In genomic region chr6:41489284-41489851, GRCh38 we compare ENCODE assay signal across 1 cellular context.
TF ChIP-seq lines count a peak whose summit lies in the region.

No MANE protein-coding gene starts in this region.

TF ChIP-seq in HEK293, 187 proteins besides CTCF, POLR2A, EP300 and RAD21 (continued from another document and continues in another):
- TF ChIP-seq ZBTB10 (tag by site-specific recombination; IDR thresholded peaks at IDR 0.05) (no peak), ZNF433 (tag by site-specific recombination; IDR thresholded peaks at IDR 0.05; ENCODE audit: low read depth) (no peak), ZNF140 (tag by site-specific recombination; IDR thresholded peaks at IDR 0.05) (no peak), ZSCAN4 (tag by site-specific recombination; IDR thresholded peaks at IDR 0.05) (peak; percentile 86), ELK4 (IDR thresholded peaks at IDR 0.05; ENCODE audit: borderline replicate concordance, low read depth, low read length) (no peak), ZNF146 (tag by site-specific recombination; IDR thresholded peaks at IDR 0.05) (no peak), SCRT1 (tag by site-specific recombination; IDR thresholded peaks at IDR 0.05; ENCODE audit: borderline replicate concordance) (no peak), ZNF23 (tag by site-specific recombination; IDR thresholded peaks at IDR 0.05; ENCODE audit: borderline replicate concordance) (0 out of 2 replicates have a peak, but pooled peaks have one; percentile 18), ZNF169 (tag by site-specific recombination; IDR thresholded peaks at IDR 0.05) (no peak), ZSCAN23 (tag by site-specific recombination; IDR thresholded peaks at IDR 0.05) (no peak), ZNF473 (tag by site-specific recombination; IDR thresholded peaks at IDR 0.05) (0 out of 2 replicates have a peak, but pooled peaks have one; percentile 45), ZNF202 (tag by site-specific recombination; IDR thresholded peaks at IDR 0.05; ENCODE audit: borderline replicate concordance) (no peak), ZBTB6 (tag by site-specific recombination; IDR thresholded peaks at IDR 0.05) (peak; percentile 72; the same call in 1 of the 2 replicates), ZNF585B (tag by site-specific recombination; IDR thresholded peaks at IDR 0.05) (no peak), GFI1B (tag by site-specific recombination; IDR thresholded peaks at IDR 0.05) (no peak), ZNF398 (tag by site-specific recombination; IDR thresholded peaks at IDR 0.05) (no peak), ZNF561 (tag by site-specific recombination; IDR thresholded peaks at IDR 0.05; ENCODE audit: borderline replicate concordance) (no peak), ZNF629 (tag by site-specific recombination; IDR thresholded peaks at IDR 0.05) (no peak), PRDM6 (tag by site-specific recombination; IDR thresholded peaks at IDR 0.05) (no peak; the same call in 1 of the 2 replicates), ZBTB49 (tag by site-specific recombination; IDR thresholded peaks at IDR 0.05; ENCODE audit: low read depth) (no peak), GLI4 (tag by site-specific recombination; IDR thresholded peaks at IDR 0.05) (no peak), ZNF658 (tag by site-specific recombination; IDR thresholded peaks at IDR 0.05) (no peak), ZNF670 (tag by site-specific recombination; IDR thresholded peaks at IDR 0.05; ENCODE audit: low read depth) (no peak), ZNF239 (tag by site-specific recombination; IDR thresholded peaks at IDR 0.05) (no peak), REST (tag by site-specific recombination; IDR thresholded peaks at IDR 0.05) (no peak), OSR2 (tag by site-specific recombination; IDR thresholded peaks at IDR 0.05) (no peak; the same call in 1 of the 2 replicates), ZBTB48 (tag by site-specific recombination; IDR thresholded peaks at IDR 0.05) (no peak), ZNF529 (tag by site-specific recombination; IDR thresholded peaks at IDR 0.05; ENCODE audit: insufficient replicate concordance) (no peak), WT1 (tag by site-specific recombination; IDR thresholded peaks at IDR 0.05) (no peak), KLF7 (tag by site-specific recombination; IDR thresholded peaks at IDR 0.05; ENCODE audit: borderline replicate concordance) (no peak), ZNF449 (tag by site-specific recombination; IDR thresholded peaks at IDR 0.05) (0 out of 2 replicates have a peak, but pooled peaks have one; percentile 43), RBAK (tag by site-specific recombination; IDR thresholded peaks at IDR 0.05) (no peak), ZBTB1 (tag by site-specific recombination; IDR thresholded peaks at IDR 0.05) (no peak), ZNF555 (tag by site-specific recombination; conservative IDR thresholded peaks at IDR 0.05) (no peak), TCF7L2 (IDR thresholded peaks at IDR 0.05; ENCODE audit: borderline replicate concordance, low read depth, low read length) (no peak), BCL6B (tag by site-specific recombination; IDR thresholded peaks at IDR 0.05) (no peak), ZIC2 (tag by site-specific recombination; IDR thresholded peaks at IDR 0.05) (peak; percentile 76), ZNF558 (tag by site-specific recombination; IDR thresholded peaks at IDR 0.05) (no peak), SP7 (tag by site-specific recombination; IDR thresholded peaks at IDR 0.05) (peak; percentile 24; the same call in 1 of the 2 replicates), ZNF571 (tag by site-specific recombination; IDR thresholded peaks at IDR 0.05) (no peak), ZBTB26 (tag by site-specific recombination; optimal IDR thresholded peaks at IDR 0.05) (peak; percentile 13)
